8 cellular contexts compared by ENCODE assay signal in genomic region chr14:105300542-105301102, GRCh38. TPM values are rescaled to one million over a fixed set of nuclear protein-coding genes. Genes with fewer than 3 reads are reported as not detected.
DNase-seq lines count a peak whose midpoint lies in the region; ATAC-seq and TF ChIP-seq lines count a peak whose summit lies in the region.

TSS of gene BRF1 (minus strand) at chr14:105301001. CDS start at chr14:105300629, 372 bp downstream.

- TF ChIP-seq POLR2A in adrenal gland (IDR thresholded peaks at IDR 0.05), result peak; percentile 55 to 85

- CTCF ChIA-PET in GM10248 (lab: Yijun Ruan, JAX) (interaction anchor here (0.8 to 1.8 kb wide), 8 partner anchors 10 to 1230 kb away, joined by 3 to 7 read pairs (median 4); no protein-coding TSS in a partner anchor), HEK293T (lab: Yijun Ruan, JAX) (interaction anchor here (0.8 to 1.5 kb wide), 5 partner anchors 8 to 185 kb away, joined by 3 to 5 read pairs (median 3); no protein-coding TSS in a partner anchor)

- no peaks in the 10 kb centered on the region for H3K9me3 ChIP-seq in adrenal gland (replicated peaks in 1 of 3)
- H3K9me3 ChIP-seq in heart right ventricle, result no peaks in the 10 kb centered on the region
- no peaks in the 10 kb centered on the region for H3K9me3 ChIP-seq in upper lobe of right lung

- POLR2A ChIA-PET in GM10248 (lab: Yijun Ruan, JAX) (interaction anchor here (0.6 to 1.3 kb wide), 5 partner anchors 14 to 422 kb away, joined by 3 to 9 read pairs (median 3); partner anchors contain the start of gene PACS2), HEK293T (lab: Yijun Ruan, JAX) (interaction anchor here (0.6 to 2.6 kb wide), 14 partner anchors 8 to 132 kb away, joined by 3 to 37 read pairs (median 3); partner anchors contain the start of genes BTBD6, JAG2 and PACS2)

- ATAC-seq in heart right ventricle, result peak; percentile 94 to 97 (median 96)
- peak; percentile 94 for ATAC-seq in upper lobe of right lung

- H3K4me3 ChIP-seq in adrenal gland, result peak within 1 kb of the TSS; percentile 19 to 92 (median 71)
- H3K4me3 ChIP-seq in heart right ventricle, result peak within 1 kb of the TSS; percentile 72 to 93 (median 86)
- peak within 1 kb of the TSS; percentile 89 for H3K4me3 ChIP-seq in upper lobe of right lung

- no peaks in the 10 kb centered on the region for H3K27me3 ChIP-seq in adrenal gland
- H3K27me3 ChIP-seq in heart right ventricle, result no peaks in the 10 kb centered on the region
- H3K27me3 ChIP-seq in upper lobe of right lung, result no peaks in the 10 kb centered on the region

- H3K27me3 Mint-ChIP-seq in progenitor cell of endocrine pancreas, result peaks cover 4% of the 10 kb centered on the region

- intact Hi-C loops in T-helper 1 cell treated with Interleukin-12 subunit alpha and Interleukin-12 subunit beta and Interleukin-4 antibody, amounts not matched to agents 30 ng/mL and 1 ng/mL, for 36 hours (cut with micrococcal nuclease), result loop anchor here (1.0 to 5.0 kb wide), 11 partner anchors 7 to 548 kb away; partner anchors contain the start of genes BTBD6, CDCA4, GPR132 and NUDT14
- intact Hi-C loops in adrenal gland (cut with DNase I), result no loop called here
- intact Hi-C loops in heart right ventricle (cut with DNase I), result loop anchor here in 2 of 10 donors (2.0 kb wide), 1 partner anchor 14 kb away; the partner anchor contains the start of gene PACS2 (in 2 of the 2)
- intact Hi-C loops in upper lobe of right lung (cut with DNase I), result no loop called here

- DNase-seq in GM10248 (ENCODE audit: extremely low spot score) (peak; percentile 97), HEK293T (ENCODE audit: extremely low spot score) (peak; percentile 95), MV-4-11 (lab: John Stamatoyannopoulos, UW) (peak; percentile 91), adrenal gland (peak; percentile 94 to 97 (median 95)), heart right ventricle (peak; percentile 95 to 96), progenitor cell of endocrine pancreas (ENCODE audit: low spot score, unreplicated experiment) (peak; percentile 94), upper lobe of right lung (peak; percentile 99)

- no peaks in the 10 kb centered on the region for H3K36me3 ChIP-seq in adrenal gland (replicated peaks in 1 of 2)
- H3K36me3 ChIP-seq in heart right ventricle, result no peaks in the 10 kb centered on the region
- no peaks in the 10 kb centered on the region for H3K36me3 ChIP-seq in upper lobe of right lung

- 0% methylated on average over 9 to 90 of the region's 90 CpGs; no CpG with 5 or more reads in 1 of the 4 donors for WGBS in adrenal gland, 4 donors
- WGBS in heart right ventricle, 2 donors, result 0% methylated on average over 68 to 90 of the region's 90 CpGs

- peak within 1 kb of the TSS; percentile 84 for H3K4me3 Mint-ChIP-seq in progenitor cell of endocrine pancreas (ENCODE audit: low read depth)

- H3K36me3 Mint-ChIP-seq in progenitor cell of endocrine pancreas (ENCODE audit: insufficient read depth), result no peaks in the 10 kb centered on the region

- TF ChIP-seq CTCF in GM10248 (IDR thresholded peaks at IDR 0.05; ENCODE audit: control extremely low read depth, extremely low read depth, low read depth, missing control alignments), result no peak
- TF ChIP-seq CTCF in adrenal gland (IDR thresholded peaks at IDR 0.05), result peak in 2 of 6 experiments; percentile 3 to 6
- no peak for TF ChIP-seq CTCF in heart right ventricle (IDR thresholded peaks at IDR 0.05)
- TF ChIP-seq CTCF in progenitor cell of endocrine pancreas (IDR thresholded peaks at IDR 0.05; ENCODE audit: unreplicated experiment), result no peak
- TF ChIP-seq CTCF in upper lobe of right lung (IDR thresholded peaks at IDR 0.05), result no peak

- peaks cover 9% of the 10 kb centered on the region for H3K4me1 Mint-ChIP-seq in progenitor cell of endocrine pancreas (ENCODE audit: low read depth)

- H3K27ac ChIP-seq in adrenal gland (peak within 1 kb of the TSS; percentile 73 to 97 (median 96)), heart right ventricle (peak within 1 kb of the TSS; percentile 89 to 99 (median 94)), upper lobe of right lung (peak within 1 kb of the TSS; percentile 88)

- H3K4me1 ChIP-seq in adrenal gland (replicated peaks in 1 of 2) (peaks cover 5 to 15% of the 10 kb centered on the region in 2 donors), heart right ventricle (peaks cover 8 to 35% (median 22%) of the 10 kb centered on the region in 9 donors), upper lobe of right lung (peaks cover 16% of the 10 kb centered on the region)

- no peaks in the 10 kb centered on the region for H3K9me3 Mint-ChIP-seq in progenitor cell of endocrine pancreas (ENCODE audit: low read depth)

- H3K27ac Mint-ChIP-seq in progenitor cell of endocrine pancreas, result peak within 1 kb of the TSS; percentile 97

TF ChIP-seq in HEK293T, 16 proteins besides CTCF, POLR2A, EP300 and RAD21:
- TF ChIP-seq L3MBTL2 (conservative IDR thresholded peaks at IDR 0.05), result no peak
- TF ChIP-seq BHLHE40 (IDR thresholded peaks at IDR 0.05; ENCODE audit: borderline replicate concordance), result no peak
- TF ChIP-seq LEF1 (IDR thresholded peaks at IDR 0.05; ENCODE audit: borderline replicate concordance), result peak; percentile 32; the same call in 1 of the 2 replicates
- TF ChIP-seq NFRKB (IDR thresholded peaks at IDR 0.05), result no peak
- no peak for TF ChIP-seq CTBP1 (IDR thresholded peaks at IDR 0.05; ENCODE audit: borderline replicate concordance)
- peak; percentile 60; the same call in 1 of the 2 replicates for TF ChIP-seq FOXM1 (IDR thresholded peaks at IDR 0.05; ENCODE audit: borderline replicate concordance)
- TF ChIP-seq SP1 (IDR thresholded peaks at IDR 0.05), result no peak
- TF ChIP-seq FOXA1 (IDR thresholded peaks at IDR 0.05), result no peak
- peak; percentile 71; the same call in 1 of the 2 replicates for TF ChIP-seq ARNT (IDR thresholded peaks at IDR 0.05)

RNA-seq across cellular contexts. Expression of gene BRF1, which starts in this region (rescaled TPM):
- 49.4 and 50.6 TPM in 2 replicates for total RNA-seq in T-helper 1 cell treated with Interleukin-12 subunit alpha and Interleukin-12 subunit beta and Interleukin-4 antibody, amounts not matched to agents 30 ng/mL and 1 ng/mL, for 36 hours
- total RNA-seq in adrenal gland, result 10 to 100 TPM; 20.0 to 96.9 (median 40.3) TPM
- polyA plus RNA-seq in adrenal gland, result 10 to 100 TPM; 20.0 to 94.3 (median 35.8) TPM
- total RNA-seq in heart right ventricle, result 10 to 100 TPM; 12.7 to 18.9 (median 16.2) TPM
- polyA plus RNA-seq in heart right ventricle, result 10 to 100 TPM; 12.9 to 30.8 TPM
- 49.3 and 49.9 TPM in 2 replicates for total RNA-seq in progenitor cell of endocrine pancreas
- 31.2 TPM for total RNA-seq in upper lobe of right lung

Comparison
In these comparisons a context has a peak if more than half of its experiments do, and no peak if none do; other contexts are left out.
1. Peak in every context shown above with its lines: DNase-seq, ATAC-seq, H3K4me3 ChIP-seq and H3K27ac ChIP-seq.